Comparison of ENCODE assay signal across 8 cellular contexts in the genomic region with DNA sequence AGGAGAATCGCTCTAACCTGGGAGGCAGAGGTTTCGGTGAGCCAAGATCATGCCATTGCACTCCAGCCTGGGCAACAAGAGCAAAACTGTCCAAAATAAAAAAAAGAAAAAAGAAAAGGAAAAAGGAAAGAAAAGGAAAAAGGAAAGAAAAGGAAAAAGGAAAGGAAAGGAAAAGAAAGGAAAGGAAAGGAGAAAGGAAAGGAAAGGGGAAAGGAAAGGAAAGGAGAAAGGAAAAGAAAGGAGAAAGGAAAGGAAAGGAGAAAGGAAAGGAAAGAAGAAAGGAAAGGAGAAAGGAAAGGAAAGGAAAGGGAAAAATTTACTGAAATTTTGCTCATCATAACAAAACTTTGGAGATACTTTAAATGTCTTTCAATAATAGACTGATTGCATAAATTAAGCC.
"Had no signal": no experiment of that assay in that cellular context is flagged by ENCODE, and none has a peak within 500 bp of the region (broad histone marks: within the 10 kb centered on the region; RNA-seq: fewer than 3 reads in every experiment).

No MANE protein-coding gene starts in this region.

- ATAC-seq: GM12878 had no signal

- DNase-seq: GDM1, GF-D8 had no signal

- FAIRE-seq: G401.6, GM12878, GM12891, GM12892, GM18507, GM19239 had no signal

- H3K4me3 ChIP-seq: GM12878 had no signal
